Comparison of ENCODE assay signal across 11 cellular contexts in the genomic region with DNA sequence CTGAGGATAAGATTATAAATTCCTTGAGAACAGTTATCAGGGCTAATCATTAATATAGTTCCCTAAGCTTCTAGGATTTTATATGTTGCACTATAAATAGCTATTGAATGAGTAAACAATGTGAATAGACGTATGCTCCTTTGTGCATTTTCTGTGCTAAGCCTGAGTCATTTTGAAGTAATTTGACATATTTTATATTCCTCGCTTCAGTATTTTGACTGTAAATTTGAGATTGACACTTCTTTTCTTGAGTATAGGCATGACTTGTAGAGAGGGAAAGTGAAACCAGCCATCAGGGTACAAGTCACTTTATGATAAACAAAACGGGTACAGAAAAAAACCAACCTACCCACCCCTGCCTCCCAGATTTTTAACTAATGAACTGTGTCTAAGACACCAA.
DNase-seq lines count a peak whose midpoint lies in the region; ATAC-seq and TF ChIP-seq lines count a peak whose summit lies in the region.
"Had no signal": no experiment of that assay in that cellular context is flagged by ENCODE, and none has a peak within 500 bp of the region (broad histone marks: within the 10 kb centered on the region; RNA-seq: fewer than 3 reads in every experiment).

No MANE protein-coding gene starts in this region.

- peak overlapping the region; percentile 7 to 53 for H3K4me3 Mint-ChIP-seq in stimulated activated naive B cell treated with anti-CD40 and anti-IgM and Interleukin-4, amounts not matched to agents 10 μg/mL and 1 μg/mL and 100 μg/mL, for 72 hours
- H3K4me3 Mint-ChIP-seq in activated CD8-positive, alpha-beta T cell treated with anti-CD3 and anti-CD28 coated beads, Interleukin-2, amount 10 ng/mL, durations not matched to agents 7 days and 5 days: no peak overlapping the region
- H3K4me3 Mint-ChIP-seq: activated naive CD8-positive, alpha-beta T cell treated with anti-CD3 and anti-CD28 coated beads, Interleukin-2, amount 50 U/mL, for 24 hours had no signal

- TF ChIP-seq CTCF in choroid plexus epithelial cell (conservative IDR thresholded peaks at IDR 0.05; ENCODE audit: low read depth, low read length) (no peak), thyroid gland (IDR thresholded peaks at IDR 0.05) (no peak)

- H3K4me1 Mint-ChIP-seq in stimulated activated naive B cell treated with anti-CD40 and anti-IgM and Interleukin-4, amounts not matched to agents 10 μg/mL and 1 μg/mL and 100 μg/mL, for 72 hours: peaks cover 8 to 18% of the 10 kb centered on the region in 2 donors
- H3K4me1 Mint-ChIP-seq in activated CD8-positive, alpha-beta T cell treated with anti-CD3 and anti-CD28 coated beads, Interleukin-2, amount 10 ng/mL, durations not matched to agents 7 days and 5 days (ENCODE audit: low read depth): no peaks in the 10 kb centered on the region

- no peak for TF ChIP-seq POLR2A in thyroid gland (IDR thresholded peaks at IDR 0.05)

- CTCF ChIA-PET in activated CD8-positive, alpha-beta T cell treated with anti-CD3 and anti-CD28 coated beads, Interleukin-2, amount 10 ng/mL, durations not matched to agents 7 days and 5 days (lab: Charles Lee): no interaction called here

- no peaks in the 10 kb centered on the region for H3K27me3 Mint-ChIP-seq in stimulated activated naive B cell treated with anti-CD40 and anti-IgM and Interleukin-4, amounts not matched to agents 10 μg/mL and 1 μg/mL and 100 μg/mL, for 72 hours
- H3K27me3 Mint-ChIP-seq in activated CD8-positive, alpha-beta T cell treated with anti-CD3 and anti-CD28 coated beads, Interleukin-2, amount 10 ng/mL, durations not matched to agents 7 days and 5 days (ENCODE audit: low read depth): no peaks in the 10 kb centered on the region
- H3K27me3 Mint-ChIP-seq: activated naive CD8-positive, alpha-beta T cell treated with anti-CD3 and anti-CD28 coated beads, Interleukin-2, amount 50 U/mL, for 24 hours had no signal

- POLR2A ChIA-PET in activated CD8-positive, alpha-beta T cell treated with anti-CD3 and anti-CD28 coated beads, Interleukin-2, amount 10 ng/mL, durations not matched to agents 7 days and 5 days (lab: Charles Lee): no interaction called here

- H3K4me3 ChIP-seq in choroid plexus epithelial cell (ENCODE audit: low read depth, low read length): peak overlapping the region; percentile 29
- no peak overlapping the region for H3K4me3 ChIP-seq in thyroid gland (replicated peaks in 1 of 3)

- intact Hi-C loops in thyroid gland (cut with DNase I): no loop called here

- ATAC-seq in GM19463 (IDR thresholded peaks at IDR 0.05; ENCODE audit: unreplicated experiment): peak; percentile 68
- ATAC-seq in stimulated activated naive B cell treated with anti-CD40 and anti-IgM and Interleukin-4, amounts not matched to agents 10 μg/mL and 1 μg/mL and 100 μg/mL, for 72 hours (replicated peaks): peak; percentile 36 to 43
- no peak for ATAC-seq in activated CD8-positive, alpha-beta T cell treated with anti-CD3 and anti-CD28 coated beads, Interleukin-2, amount 10 ng/mL, durations not matched to agents 7 days and 5 days
- ATAC-seq: activated naive CD8-positive, alpha-beta T cell treated with anti-CD3 and anti-CD28 coated beads, Interleukin-2, amount 50 U/mL, for 24 hours; heart left ventricle had no signal

- H3K36me3 ChIP-seq in thyroid gland: no peaks in the 10 kb centered on the region
- H3K36me3 ChIP-seq: heart left ventricle had no signal

- DNase-seq in HT1080 (ENCODE audit: low read depth) (peak; percentile 30), choroid plexus epithelial cell (ENCODE audit: low read depth) (peak; percentile 59), thyroid gland (no peak), cortex of kidney (lab: John Stamatoyannopoulos, UW) (no peak)
- no peak for DNase-seq in stimulated activated naive B cell treated with anti-CD40 and anti-IgM and Interleukin-4, amounts not matched to agents 10 μg/mL and 1 μg/mL and 100 μg/mL, for 72 hours
- DNase-seq in activated CD8-positive, alpha-beta T cell treated with anti-CD3 and anti-CD28 coated beads, Interleukin-2, amount 10 ng/mL, durations not matched to agents 7 days and 5 days: no peak
- DNase-seq: activated CD4-positive, alpha-beta T cell treated with anti-CD3 and anti-CD28 coated beads, Interleukin-2, amount 50 U/mL, for 1 hour; activated naive CD8-positive, alpha-beta T cell treated with anti-CD3 and anti-CD28 coated beads, Interleukin-2, amount 50 U/mL, for 24 hours; heart left ventricle; Kasumi-1 had no signal

- H3K4me1 ChIP-seq in thyroid gland: no peaks in the 10 kb centered on the region

- no peaks in the 10 kb centered on the region for H3K9me3 ChIP-seq in thyroid gland
- H3K9me3 ChIP-seq: heart left ventricle had no signal

- no peak overlapping the region for H3K27ac ChIP-seq in thyroid gland
- H3K27ac ChIP-seq: heart left ventricle had no signal

- H3K36me3 Mint-ChIP-seq in stimulated activated naive B cell treated with anti-CD40 and anti-IgM and Interleukin-4, amounts not matched to agents 10 μg/mL and 1 μg/mL and 100 μg/mL, for 72 hours: no peaks in the 10 kb centered on the region
- no peaks in the 10 kb centered on the region for H3K36me3 Mint-ChIP-seq in activated CD8-positive, alpha-beta T cell treated with anti-CD3 and anti-CD28 coated beads, Interleukin-2, amount 10 ng/mL, durations not matched to agents 7 days and 5 days (ENCODE audit: low read depth)

- no peak overlapping the region for H3K27ac Mint-ChIP-seq in stimulated activated naive B cell treated with anti-CD40 and anti-IgM and Interleukin-4, amounts not matched to agents 10 μg/mL and 1 μg/mL and 100 μg/mL, for 72 hours
- no peak overlapping the region for H3K27ac Mint-ChIP-seq in activated CD8-positive, alpha-beta T cell treated with anti-CD3 and anti-CD28 coated beads, Interleukin-2, amount 10 ng/mL, durations not matched to agents 7 days and 5 days
- H3K27ac Mint-ChIP-seq: activated naive CD8-positive, alpha-beta T cell treated with anti-CD3 and anti-CD28 coated beads, Interleukin-2, amount 50 U/mL, for 24 hours had no signal

- WGBS in thyroid gland, 2 donors: 62 to 71% methylated on average over 3 of the region's 3 CpGs

- H3K27me3 ChIP-seq in thyroid gland: no peaks in the 10 kb centered on the region
- H3K27me3 ChIP-seq: heart left ventricle had no signal

- no peaks in the 10 kb centered on the region for H3K9me3 Mint-ChIP-seq in stimulated activated naive B cell treated with anti-CD40 and anti-IgM and Interleukin-4, amounts not matched to agents 10 μg/mL and 1 μg/mL and 100 μg/mL, for 72 hours
- no peaks in the 10 kb centered on the region for H3K9me3 Mint-ChIP-seq in activated CD8-positive, alpha-beta T cell treated with anti-CD3 and anti-CD28 coated beads, Interleukin-2, amount 10 ng/mL, durations not matched to agents 7 days and 5 days (ENCODE audit: insufficient read depth)
- H3K9me3 Mint-ChIP-seq: activated naive CD8-positive, alpha-beta T cell treated with anti-CD3 and anti-CD28 coated beads, Interleukin-2, amount 50 U/mL, for 24 hours had no signal

Comparison
In these comparisons a context has a peak if more than half of its experiments do, and no peak if none do; other contexts are left out.
1. DNase-seq: peak in HT1080 (single experiment) and choroid plexus epithelial cell (single experiment); none in stimulated activated naive B cell treated with anti-CD40 and anti-IgM and Interleukin-4, amounts not matched to agents 10 μg/mL and 1 μg/mL and 100 μg/mL, for 72 hours (single experiment), activated CD8-positive, alpha-beta T cell treated with anti-CD3 and anti-CD28 coated beads, Interleukin-2, amount 10 ng/mL, durations not matched to agents 7 days and 5 days (single experiment), thyroid gland (0 of 2) and cortex of kidney (single experiment).